1 cellular context compared by ENCODE assay signal in the genomic region with DNA sequence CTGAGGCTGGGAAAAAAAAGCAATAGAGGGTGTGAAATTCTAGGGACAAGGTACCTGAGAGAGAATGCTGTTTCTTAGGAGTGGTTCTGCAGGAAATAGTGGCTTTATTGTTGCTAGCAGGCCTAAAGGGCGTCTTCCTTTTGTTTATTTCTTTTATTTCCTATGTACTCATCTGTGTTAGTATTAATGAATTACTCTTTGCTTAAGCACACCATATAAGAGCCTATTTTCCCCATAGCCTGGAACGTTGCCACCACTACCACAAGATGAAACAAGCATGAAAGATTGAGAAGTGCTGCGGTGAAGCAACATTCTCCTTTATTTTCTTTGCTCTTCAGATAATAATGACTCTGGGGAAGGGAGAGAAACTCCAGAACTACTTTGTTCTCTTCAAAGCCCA.
TF ChIP-seq lines count a peak whose summit lies in the region.

No MANE protein-coding gene starts in this region.

TF ChIP-seq in K562, 482 proteins besides CTCF, POLR2A, EP300 and RAD21 (continued from another document):
- TF ChIP-seq RUNX1 (IDR thresholded peaks at IDR 0.05; ENCODE audit: low read depth) (no peak), ZNF699 (CRISPR knock-in tag; IDR thresholded peaks at IDR 0.05; ENCODE audit: insufficient replicate concordance) (no peak), PHF20 (IDR thresholded peaks at IDR 0.05; ENCODE audit: partially characterized antibody) (no peak), TAF15 (IDR thresholded peaks at IDR 0.05; ENCODE audit: low read depth, low read length) (no peak), THAP12 (CRISPR knock-in tag; IDR thresholded peaks at IDR 0.05) (no peak), SLC30A9 (CRISPR knock-in tag; IDR thresholded peaks at IDR 0.05) (no peak), ZNF318 (IDR thresholded peaks at IDR 0.05; ENCODE audit: borderline replicate concordance in 1 of 2, low read depth in 1 of 2) (no peak), ZNF583 (CRISPR knock-in tag; IDR thresholded peaks at IDR 0.05) (0 out of 2 replicates have a peak, but pooled peaks have one; percentile 13), TEAD4 (IDR thresholded peaks at IDR 0.05; ENCODE audit: low read length) (peak; percentile 24; the same call in 1 of the 2 replicates), TEAD4 (CRISPR knock-in tag; IDR thresholded peaks at IDR 0.05; ENCODE audit: borderline replicate concordance) (no peak), KLF16 (IDR thresholded peaks at IDR 0.05) (no peak)
- TF ChIP-seq, protein P1, sequence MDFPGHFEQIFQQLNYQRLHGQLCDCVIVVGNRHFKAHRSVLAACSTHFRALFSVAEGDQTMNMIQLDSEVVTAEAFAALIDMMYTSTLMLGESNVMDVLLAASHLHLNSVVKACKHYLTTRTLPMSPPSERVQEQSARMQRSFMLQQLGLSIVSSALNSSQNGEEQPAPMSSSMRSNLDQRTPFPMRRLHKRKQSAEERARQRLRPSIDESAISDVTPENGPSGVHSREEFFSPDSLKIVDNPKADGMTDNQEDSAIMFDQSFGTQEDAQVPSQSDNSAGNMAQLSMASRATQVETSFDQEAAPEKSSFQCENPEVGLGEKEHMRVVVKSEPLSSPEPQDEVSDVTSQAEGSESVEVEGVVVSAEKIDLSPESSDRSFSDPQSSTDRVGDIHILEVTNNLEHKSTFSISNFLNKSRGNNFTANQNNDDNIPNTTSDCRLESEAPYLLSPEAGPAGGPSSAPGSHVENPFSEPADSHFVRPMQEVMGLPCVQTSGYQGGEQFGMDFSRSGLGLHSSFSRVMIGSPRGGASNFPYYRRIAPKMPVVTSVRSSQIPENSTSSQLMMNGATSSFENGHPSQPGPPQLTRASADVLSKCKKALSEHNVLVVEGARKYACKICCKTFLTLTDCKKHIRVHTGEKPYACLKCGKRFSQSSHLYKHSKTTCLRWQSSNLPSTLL (IDR thresholded peaks at IDR 0.05): no peak
- TF ChIP-seq, protein P2, sequence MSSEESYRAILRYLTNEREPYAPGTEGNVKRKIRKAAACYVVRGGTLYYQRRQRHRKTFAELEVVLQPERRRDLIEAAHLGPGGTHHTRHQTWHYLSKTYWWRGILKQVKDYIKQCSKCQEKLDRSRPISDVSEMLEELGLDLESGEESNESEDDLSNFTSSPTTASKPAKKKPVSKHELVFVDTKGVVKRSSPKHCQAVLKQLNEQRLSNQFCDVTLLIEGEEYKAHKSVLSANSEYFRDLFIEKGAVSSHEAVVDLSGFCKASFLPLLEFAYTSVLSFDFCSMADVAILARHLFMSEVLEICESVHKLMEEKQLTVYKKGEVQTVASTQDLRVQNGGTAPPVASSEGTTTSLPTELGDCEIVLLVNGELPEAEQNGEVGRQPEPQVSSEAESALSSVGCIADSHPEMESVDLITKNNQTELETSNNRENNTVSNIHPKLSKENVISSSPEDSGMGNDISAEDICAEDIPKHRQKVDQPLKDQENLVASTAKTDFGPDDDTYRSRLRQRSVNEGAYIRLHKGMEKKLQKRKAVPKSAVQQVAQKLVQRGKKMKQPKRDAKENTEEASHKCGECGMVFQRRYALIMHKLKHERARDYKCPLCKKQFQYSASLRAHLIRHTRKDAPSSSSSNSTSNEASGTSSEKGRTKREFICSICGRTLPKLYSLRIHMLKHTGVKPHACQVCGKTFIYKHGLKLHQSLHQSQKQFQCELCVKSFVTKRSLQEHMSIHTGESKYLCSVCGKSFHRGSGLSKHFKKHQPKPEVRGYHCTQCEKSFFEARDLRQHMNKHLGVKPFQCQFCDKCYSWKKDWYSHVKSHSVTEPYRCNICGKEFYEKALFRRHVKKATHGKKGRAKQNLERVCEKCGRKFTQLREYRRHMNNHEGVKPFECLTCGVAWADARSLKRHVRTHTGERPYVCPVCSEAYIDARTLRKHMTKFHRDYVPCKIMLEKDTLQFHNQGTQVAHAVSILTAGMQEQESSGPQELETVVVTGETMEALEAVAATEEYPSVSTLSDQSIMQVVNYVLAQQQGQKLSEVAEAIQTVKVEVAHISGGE (CRISPR knock-in tag; IDR thresholded peaks at IDR 0.05): 0 out of 6 replicates have a peak, but pooled peaks of 1 of the 3 experiments have one; percentile 17
- TF ChIP-seq, protein P3, sequence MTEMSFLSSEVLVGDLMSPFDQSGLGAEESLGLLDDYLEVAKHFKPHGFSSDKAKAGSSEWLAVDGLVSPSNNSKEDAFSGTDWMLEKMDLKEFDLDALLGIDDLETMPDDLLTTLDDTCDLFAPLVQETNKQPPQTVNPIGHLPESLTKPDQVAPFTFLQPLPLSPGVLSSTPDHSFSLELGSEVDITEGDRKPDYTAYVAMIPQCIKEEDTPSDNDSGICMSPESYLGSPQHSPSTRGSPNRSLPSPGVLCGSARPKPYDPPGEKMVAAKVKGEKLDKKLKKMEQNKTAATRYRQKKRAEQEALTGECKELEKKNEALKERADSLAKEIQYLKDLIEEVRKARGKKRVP (CRISPR knock-in tag; IDR thresholded peaks at IDR 0.05): 0 out of 2 replicates have a peak, but pooled peaks have one; percentile 21
